1 cellular context compared by ENCODE assay signal in the genomic region with DNA sequence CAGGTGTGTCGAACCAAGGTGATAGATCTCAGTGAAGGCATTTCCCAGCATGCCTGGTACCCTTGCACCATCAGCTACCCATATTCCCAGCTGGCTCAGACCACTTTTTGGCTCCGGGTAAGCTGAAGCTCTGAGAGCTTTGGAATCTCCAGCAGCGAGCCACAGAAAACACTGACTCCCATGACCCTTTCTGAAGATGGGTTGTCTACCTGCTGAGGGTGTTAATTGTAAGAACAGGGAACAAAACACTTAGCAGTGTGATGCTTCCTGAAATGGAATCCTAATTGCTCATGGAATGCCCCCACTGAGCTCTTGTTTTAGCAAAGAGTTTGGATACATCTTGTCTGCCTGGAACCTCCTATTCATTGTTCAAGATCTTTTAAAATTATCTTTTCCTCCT.
TF ChIP-seq lines count a peak whose summit lies in the region.

No MANE protein-coding gene starts in this region.

TF ChIP-seq in GM23338, 12 proteins besides CTCF, POLR2A, EP300 and RAD21 (continued from another document):
- TF ChIP-seq, protein P1, sequence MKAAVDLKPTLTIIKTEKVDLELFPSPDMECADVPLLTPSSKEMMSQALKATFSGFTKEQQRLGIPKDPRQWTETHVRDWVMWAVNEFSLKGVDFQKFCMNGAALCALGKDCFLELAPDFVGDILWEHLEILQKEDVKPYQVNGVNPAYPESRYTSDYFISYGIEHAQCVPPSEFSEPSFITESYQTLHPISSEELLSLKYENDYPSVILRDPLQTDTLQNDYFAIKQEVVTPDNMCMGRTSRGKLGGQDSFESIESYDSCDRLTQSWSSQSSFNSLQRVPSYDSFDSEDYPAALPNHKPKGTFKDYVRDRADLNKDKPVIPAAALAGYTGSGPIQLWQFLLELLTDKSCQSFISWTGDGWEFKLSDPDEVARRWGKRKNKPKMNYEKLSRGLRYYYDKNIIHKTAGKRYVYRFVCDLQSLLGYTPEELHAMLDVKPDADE (IDR thresholded peaks at IDR 0.05): no peak
TF ChIP-seq in GM23338: peak in this region for 0.
